1 cellular context compared by ENCODE assay signal in genomic region chr1:85681087-85681486, GRCh38.
TF ChIP-seq lines count a peak whose summit lies in the region.

No MANE protein-coding gene starts in this region.

TF ChIP-seq in HepG2, 621 proteins besides CTCF, POLR2A, EP300 and RAD21 (continued from another document):
- TF ChIP-seq ZBTB37 (CRISPR knock-in tag; IDR thresholded peaks at IDR 0.05), result no peak
- TF ChIP-seq AHDC1 (CRISPR knock-in tag; IDR thresholded peaks at IDR 0.05; ENCODE audit: borderline replicate concordance), result peak; percentile 82; the same call in 1 of the 2 replicates
- TF ChIP-seq EHMT2 (IDR thresholded peaks at IDR 0.05; ENCODE audit: borderline replicate concordance, low read depth, low read length), result peak; percentile 71; the same call in 1 of the 2 replicates
- TF ChIP-seq ZNF451 (CRISPR knock-in tag; IDR thresholded peaks at IDR 0.05), result no peak
- peak; percentile 81 for TF ChIP-seq ELF3 (CRISPR knock-in tag; IDR thresholded peaks at IDR 0.05)
- no peak for TF ChIP-seq PHF5A (CRISPR knock-in tag; IDR thresholded peaks at IDR 0.05; ENCODE audit: low read depth, unreplicated experiment)
- TF ChIP-seq ZNF33B (CRISPR knock-in tag; IDR thresholded peaks at IDR 0.05), result no peak
- TF ChIP-seq ONECUT2 (CRISPR knock-in tag; IDR thresholded peaks at IDR 0.05), result no peak
- no peak for TF ChIP-seq PCBP2 (optimal IDR thresholded peaks at IDR 0.05; ENCODE audit: low read depth, low read length, poor library complexity, severe bottlenecking)
- TF ChIP-seq ATF5 (CRISPR knock-in tag; IDR thresholded peaks at IDR 0.05; ENCODE audit: low read depth), result no peak
- no peak for TF ChIP-seq GFI1 (CRISPR knock-in tag; IDR thresholded peaks at IDR 0.05; ENCODE audit: borderline replicate concordance)
- no peak for TF ChIP-seq ZSCAN31 (CRISPR knock-in tag; IDR thresholded peaks at IDR 0.05; ENCODE audit: low read depth)
- TF ChIP-seq HNRNPLL (IDR thresholded peaks at IDR 0.05; ENCODE audit: low read depth, low read length, poor library complexity, severe bottlenecking), result no peak
- no peak for TF ChIP-seq ZNF672 (CRISPR knock-in tag; IDR thresholded peaks at IDR 0.05)
- no peak for TF ChIP-seq AHR (CRISPR knock-in tag; IDR thresholded peaks at IDR 0.05)
- TF ChIP-seq BCLAF1 (IDR thresholded peaks at IDR 0.05), result no peak
- no peak for TF ChIP-seq ZFP91 (CRISPR knock-in tag; IDR thresholded peaks at IDR 0.05; ENCODE audit: borderline replicate concordance)
- no peak for TF ChIP-seq RBAK (CRISPR knock-in tag; IDR thresholded peaks at IDR 0.05)
- TF ChIP-seq FOXA3 (CRISPR knock-in tag; IDR thresholded peaks at IDR 0.05), result peak; percentile 60; the same call in 1 of the 2 replicates
- no peak for TF ChIP-seq ZSCAN25 (CRISPR knock-in tag; IDR thresholded peaks at IDR 0.05)
- TF ChIP-seq ZMYM4 (CRISPR knock-in tag; IDR thresholded peaks at IDR 0.05), result no peak
- no peak for TF ChIP-seq PRMT3 (CRISPR knock-in tag; IDR thresholded peaks at IDR 0.05; ENCODE audit: borderline replicate concordance, low read depth)
- no peak for TF ChIP-seq KDM4B (CRISPR knock-in tag; IDR thresholded peaks at IDR 0.05)
- TF ChIP-seq ETV5 (CRISPR knock-in tag; IDR thresholded peaks at IDR 0.05; ENCODE audit: borderline replicate concordance), result peak; percentile 55; the same call in 1 of the 2 replicates
- TF ChIP-seq, protein P1, sequence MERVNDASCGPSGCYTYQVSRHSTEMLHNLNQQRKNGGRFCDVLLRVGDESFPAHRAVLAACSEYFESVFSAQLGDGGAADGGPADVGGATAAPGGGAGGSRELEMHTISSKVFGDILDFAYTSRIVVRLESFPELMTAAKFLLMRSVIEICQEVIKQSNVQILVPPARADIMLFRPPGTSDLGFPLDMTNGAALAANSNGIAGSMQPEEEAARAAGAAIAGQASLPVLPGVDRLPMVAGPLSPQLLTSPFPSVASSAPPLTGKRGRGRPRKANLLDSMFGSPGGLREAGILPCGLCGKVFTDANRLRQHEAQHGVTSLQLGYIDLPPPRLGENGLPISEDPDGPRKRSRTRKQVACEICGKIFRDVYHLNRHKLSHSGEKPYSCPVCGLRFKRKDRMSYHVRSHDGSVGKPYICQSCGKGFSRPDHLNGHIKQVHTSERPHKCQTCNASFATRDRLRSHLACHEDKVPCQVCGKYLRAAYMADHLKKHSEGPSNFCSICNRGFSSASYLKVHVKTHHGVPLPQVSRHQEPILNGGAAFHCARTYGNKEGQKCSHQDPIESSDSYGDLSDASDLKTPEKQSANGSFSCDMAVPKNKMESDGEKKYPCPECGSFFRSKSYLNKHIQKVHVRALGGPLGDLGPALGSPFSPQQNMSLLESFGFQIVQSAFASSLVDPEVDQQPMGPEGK (CRISPR knock-in tag; IDR thresholded peaks at IDR 0.05), result no peak
- no peak for TF ChIP-seq TBP (CRISPR knock-in tag; IDR thresholded peaks at IDR 0.05)
- no peak for TF ChIP-seq SIX1 (CRISPR knock-in tag; IDR thresholded peaks at IDR 0.05; ENCODE audit: borderline replicate concordance)
- TF ChIP-seq, protein P2, sequence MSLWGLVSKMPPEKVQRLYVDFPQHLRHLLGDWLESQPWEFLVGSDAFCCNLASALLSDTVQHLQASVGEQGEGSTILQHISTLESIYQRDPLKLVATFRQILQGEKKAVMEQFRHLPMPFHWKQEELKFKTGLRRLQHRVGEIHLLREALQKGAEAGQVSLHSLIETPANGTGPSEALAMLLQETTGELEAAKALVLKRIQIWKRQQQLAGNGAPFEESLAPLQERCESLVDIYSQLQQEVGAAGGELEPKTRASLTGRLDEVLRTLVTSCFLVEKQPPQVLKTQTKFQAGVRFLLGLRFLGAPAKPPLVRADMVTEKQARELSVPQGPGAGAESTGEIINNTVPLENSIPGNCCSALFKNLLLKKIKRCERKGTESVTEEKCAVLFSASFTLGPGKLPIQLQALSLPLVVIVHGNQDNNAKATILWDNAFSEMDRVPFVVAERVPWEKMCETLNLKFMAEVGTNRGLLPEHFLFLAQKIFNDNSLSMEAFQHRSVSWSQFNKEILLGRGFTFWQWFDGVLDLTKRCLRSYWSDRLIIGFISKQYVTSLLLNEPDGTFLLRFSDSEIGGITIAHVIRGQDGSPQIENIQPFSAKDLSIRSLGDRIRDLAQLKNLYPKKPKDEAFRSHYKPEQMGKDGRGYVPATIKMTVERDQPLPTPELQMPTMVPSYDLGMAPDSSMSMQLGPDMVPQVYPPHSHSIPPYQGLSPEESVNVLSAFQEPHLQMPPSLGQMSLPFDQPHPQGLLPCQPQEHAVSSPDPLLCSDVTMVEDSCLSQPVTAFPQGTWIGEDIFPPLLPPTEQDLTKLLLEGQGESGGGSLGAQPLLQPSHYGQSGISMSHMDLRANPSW (CRISPR knock-in tag; IDR thresholded peaks at IDR 0.05; ENCODE audit: borderline replicate concordance), result no peak
- no peak for TF ChIP-seq HHEX (CRISPR knock-in tag; IDR thresholded peaks at IDR 0.05)
- TF ChIP-seq, protein P3, sequence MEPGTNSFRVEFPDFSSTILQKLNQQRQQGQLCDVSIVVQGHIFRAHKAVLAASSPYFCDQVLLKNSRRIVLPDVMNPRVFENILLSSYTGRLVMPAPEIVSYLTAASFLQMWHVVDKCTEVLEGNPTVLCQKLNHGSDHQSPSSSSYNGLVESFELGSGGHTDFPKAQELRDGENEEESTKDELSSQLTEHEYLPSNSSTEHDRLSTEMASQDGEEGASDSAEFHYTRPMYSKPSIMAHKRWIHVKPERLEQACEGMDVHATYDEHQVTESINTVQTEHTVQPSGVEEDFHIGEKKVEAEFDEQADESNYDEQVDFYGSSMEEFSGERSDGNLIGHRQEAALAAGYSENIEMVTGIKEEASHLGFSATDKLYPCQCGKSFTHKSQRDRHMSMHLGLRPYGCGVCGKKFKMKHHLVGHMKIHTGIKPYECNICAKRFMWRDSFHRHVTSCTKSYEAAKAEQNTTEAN (CRISPR knock-in tag; conservative IDR thresholded peaks at IDR 0.05), result 0 out of 2 replicates have a peak, but pooled peaks have one; percentile 21
- TF ChIP-seq, protein P4, sequence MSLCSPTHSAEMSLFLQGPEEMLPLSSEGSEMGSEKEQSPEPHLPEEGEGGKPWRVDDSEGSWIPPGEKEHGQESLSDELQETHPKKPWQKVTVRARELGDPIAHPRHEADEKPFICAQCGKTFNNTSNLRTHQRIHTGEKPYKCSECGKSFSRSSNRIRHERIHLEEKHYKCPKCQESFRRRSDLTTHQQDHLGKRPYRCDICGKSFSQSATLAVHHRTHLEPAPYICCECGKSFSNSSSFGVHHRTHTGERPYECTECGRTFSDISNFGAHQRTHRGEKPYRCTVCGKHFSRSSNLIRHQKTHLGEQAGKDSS (CRISPR knock-in tag; IDR thresholded peaks at IDR 0.05; ENCODE audit: borderline replicate concordance, low read depth), result no peak
- peak; percentile 68 for TF ChIP-seq TBL1XR1 (IDR thresholded peaks at IDR 0.05; ENCODE audit: borderline replicate concordance, low read length, partially characterized antibody)
- TF ChIP-seq CC2D1A (CRISPR knock-in tag; IDR thresholded peaks at IDR 0.05), result no peak
- TF ChIP-seq MAFG (CRISPR knock-in tag; IDR thresholded peaks at IDR 0.05), result no peak
- no peak for TF ChIP-seq ZNF550 (CRISPR knock-in tag; IDR thresholded peaks at IDR 0.05; ENCODE audit: borderline replicate concordance)
